Comparison of ENCODE assay signal across 1 cellular context in genomic region chr16:630024-630814, GRCh38.
TF ChIP-seq lines count a peak whose summit lies in the region.

No MANE protein-coding gene starts in this region.

TF ChIP-seq in IMR-90, 13 proteins besides CTCF, POLR2A, EP300 and RAD21:
- TF ChIP-seq RCOR1 (IDR thresholded peaks at IDR 0.05; ENCODE audit: insufficient replicate concordance, low read length), result no peak
- TF ChIP-seq BHLHE40 (IDR thresholded peaks at IDR 0.05; ENCODE audit: low read depth, low read length), result no peak
- no peak for TF ChIP-seq RFX5 (IDR thresholded peaks at IDR 0.05; ENCODE audit: low read depth, low read length)
- TF ChIP-seq NFE2L2 (IDR thresholded peaks at IDR 0.05; ENCODE audit: low read depth, low read length), result no peak
- TF ChIP-seq CHD1 (IDR thresholded peaks at IDR 0.05; ENCODE audit: low read depth, low read length), result no peak
- no peak for TF ChIP-seq MXI1 (IDR thresholded peaks at IDR 0.05; ENCODE audit: borderline replicate concordance, low read depth, low read length)
- TF ChIP-seq CEBPB (IDR thresholded peaks at IDR 0.05; ENCODE audit: low read depth, low read length), result no peak
- no peak for TF ChIP-seq SMC3 (IDR thresholded peaks at IDR 0.05; ENCODE audit: low read depth, low read length)
- no peak for TF ChIP-seq MAZ (IDR thresholded peaks at IDR 0.05; ENCODE audit: borderline replicate concordance, low read depth, low read length)
- no peak for TF ChIP-seq FOS (IDR thresholded peaks at IDR 0.05; ENCODE audit: low read depth, low read length)
- no peak for TF ChIP-seq USF2 (IDR thresholded peaks at IDR 0.05; ENCODE audit: low read depth, low read length)
- no peak for TF ChIP-seq MAFK (IDR thresholded peaks at IDR 0.05; ENCODE audit: low read depth, low read length)
